In the genomic region with DNA sequence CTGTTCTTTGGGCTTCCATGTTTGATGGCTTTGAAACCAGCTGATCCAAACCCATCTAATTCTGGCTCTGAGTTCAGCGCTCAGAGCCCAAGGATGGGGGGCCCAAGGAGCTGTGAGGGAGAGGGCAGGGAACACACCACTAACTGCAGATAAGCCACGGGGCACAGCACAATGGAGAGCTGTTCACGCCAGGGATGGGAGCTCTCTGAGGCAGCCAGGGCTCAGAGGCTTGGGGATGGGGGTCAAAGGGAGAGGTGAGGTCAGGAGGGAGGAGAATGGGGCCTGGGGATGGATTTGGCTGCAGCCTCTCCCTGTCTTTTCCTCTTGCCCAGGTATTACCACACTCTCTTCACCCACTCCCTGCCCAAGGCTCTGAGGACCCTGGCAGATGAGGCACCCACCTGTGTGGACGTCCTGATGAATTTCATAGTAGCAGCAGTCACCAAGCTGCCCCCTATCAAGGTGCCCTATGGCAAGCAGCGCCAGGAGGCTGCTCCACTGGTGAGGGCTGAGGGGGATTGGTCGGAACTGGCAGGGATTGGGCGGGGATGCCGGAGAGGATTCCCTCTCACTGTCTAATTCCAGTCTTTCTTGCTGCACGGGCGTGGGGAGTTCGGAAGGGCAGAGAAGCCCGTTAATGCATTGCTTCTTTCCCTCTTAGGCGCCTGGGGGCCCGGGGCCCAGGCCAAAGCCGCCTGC, we compare ENCODE assay signal across 8 cellular contexts. TPM values are rescaled to one million over a fixed set of nuclear protein-coding genes. Genes with fewer than 3 reads are reported as not detected.
DNase-seq lines count a peak whose midpoint lies in the region; ATAC-seq and TF ChIP-seq lines count a peak whose summit lies in the region.

No MANE protein-coding gene starts in this region.

- no peak for TF ChIP-seq CTCF in heart right ventricle (IDR thresholded peaks at IDR 0.05)
- no peak for TF ChIP-seq CTCF in astrocyte of the cerebellum (IDR thresholded peaks at IDR 0.05; ENCODE audit: low read depth, low read length, missing control alignments)
- no peak for TF ChIP-seq CTCF in lung (IDR thresholded peaks at IDR 0.05; ENCODE audit: control extremely low read depth, extremely low read depth)
- no peak for TF ChIP-seq CTCF in vagina (IDR thresholded peaks at IDR 0.05)
- no peak for TF ChIP-seq CTCF in mucosa of descending colon (IDR thresholded peaks at IDR 0.05)

- in situ Hi-C loops in astrocyte of the cerebellum (cut with HindIII; ENCODE audit: low sequenced_read_pairs): no loop called here

- TF ChIP-seq POLR2A in vagina (IDR thresholded peaks at IDR 0.05): no peak

- H3K27me3 ChIP-seq in heart right ventricle (peaks cover 0 to 15% (median 0%) of the 10 kb centered on the region in 7 donors), lung (ENCODE audit: control insufficient read depth, insufficient read depth) (no peaks in the 10 kb centered on the region), vagina (no peaks in the 10 kb centered on the region)

- intact Hi-C loops in heart right ventricle (cut with DNase I): loop anchor here in 9 of 10 donors (1.0 to 10.0 kb wide), 8 partner anchors 48 to 200 kb away; partner anchors contain the start of gene CEP85 (in 1 of the 9)
- intact Hi-C loops in left cardiac atrium (cut with DNase I): loop anchor here (1.0 to 10.0 kb wide), 4 partner anchors 68 to 200 kb away; partner anchors contain the start of gene CEP85 (in 1 of the 2)
- intact Hi-C loops in vagina (cut with DNase I): loop anchor here (10.0 kb wide), 1 partner anchor 130 kb away; the partner anchor contains the start of genes C1orf232 and ZNF593
- intact Hi-C loops in mucosa of descending colon (cut with DNase I, micrococcal nuclease): loop anchor here in 1 of 2 donors (10.0 kb wide), 1 partner anchor 110 kb away; no protein-coding TSS in a partner anchor

- H3K4me1 ChIP-seq in heart right ventricle (peaks cover 7 to 38% (median 17%) of the 10 kb centered on the region in 9 donors), lung (ENCODE audit: control insufficient read depth in 2 of 2, insufficient read depth in 2 of 2, low read length in 2 of 2) (peaks cover 0 to 3% of the 10 kb centered on the region in 2 donors), vagina (peaks cover 13% of the 10 kb centered on the region), mucosa of descending colon (ENCODE audit: low read depth) (peaks cover 9% of the 10 kb centered on the region)

- DNase-seq in heart right ventricle (no peak), left cardiac atrium (no peak), astrocyte of the cerebellum (ENCODE audit: low read depth) (no peak), lung (ENCODE audit: low spot score) (no peak), vagina (ENCODE audit: extremely low spot score in 2 of 2) (no peak), OCI-M2 (lab: John Stamatoyannopoulos, UW; ENCODE audit: unreplicated experiment) (no peak), mucosa of descending colon (no peak)

- ATAC-seq in heart right ventricle (peak in 2 of 8 donors; percentile 3 to 24), left cardiac atrium (no peak), lung (ENCODE audit: insufficient read depth, low FRiP score) (no peak), GM19397 (IDR thresholded peaks at IDR 0.05; ENCODE audit: unreplicated experiment) (no peak), mucosa of descending colon (no peak)

- no peaks in the 10 kb centered on the region for H3K9me3 ChIP-seq in heart right ventricle
- H3K9me3 ChIP-seq in lung (ENCODE audit: control insufficient read depth in 2 of 2, insufficient read depth in 1 of 2, low read length in 1 of 2): no peaks in the 10 kb centered on the region
- no peaks in the 10 kb centered on the region for H3K9me3 ChIP-seq in vagina
- no peaks in the 10 kb centered on the region for H3K9me3 ChIP-seq in mucosa of descending colon

- 8 to 17% methylated on average over 15 of the region's 15 CpGs for WGBS in heart right ventricle, 2 donors
- WGBS in lung, 2 donors: 17 to 19% methylated on average over 15 of the region's 15 CpGs

- H3K4me3 ChIP-seq in heart right ventricle (peak overlapping the region; percentile 75 to 94 (median 84)), astrocyte of the cerebellum (ENCODE audit: low read depth, low read length) (peak overlapping the region; percentile 90), lung (peak overlapping the region; percentile 8), vagina (peak overlapping the region; percentile 75 to 79), mucosa of descending colon (no peak overlapping the region)

- H3K27ac ChIP-seq in heart right ventricle: peak overlapping the region; percentile 83 to 96 (median 92)
- peak overlapping the region in 1 of 2 donors; percentile 91 for H3K27ac ChIP-seq in lung (ENCODE audit: low read depth in 1 of 2, low read length in 1 of 2)
- peak overlapping the region; percentile 85 for H3K27ac ChIP-seq in vagina

- peaks cover 0 to 5% (median 0%) of the 10 kb centered on the region in 9 donors for H3K36me3 ChIP-seq in heart right ventricle
- no peaks in the 10 kb centered on the region for H3K36me3 ChIP-seq in lung (ENCODE audit: control insufficient read depth in 2 of 2, insufficient read depth in 2 of 2, low read length in 2 of 2)
- H3K36me3 ChIP-seq in vagina: no peaks in the 10 kb centered on the region
- no peaks in the 10 kb centered on the region for H3K36me3 ChIP-seq in mucosa of descending colon (ENCODE audit: low read depth)

RNA-seq across cellular contexts. Expression of gene SLC30A2, which starts 11.3 kb away (rescaled TPM):
- total RNA-seq in heart right ventricle (10 to 100 TPM in 3 of 10 donors, 1 to 10 TPM in 7; 2.6 to 14.4 (median 8.9) TPM), left cardiac atrium (1 to 10 TPM in 1 of 2 donors, under 1 TPM in 1; 0.32 to 1.0 TPM), lung (under 1 TPM; 0.40 to 0.51 TPM), vagina (not detected), mucosa of descending colon (under 1 TPM; 0.12 to 0.14 (median 0.13) TPM)
- polyA plus RNA-seq in heart right ventricle (1 to 10 TPM in 1 of 2 donors, under 1 TPM in 1; 0.97 to 3.6 TPM), lung (under 1 TPM; 0.02 to 0.08 TPM)

RNA-seq across cellular contexts. Expression of gene EXTL1, which starts 13.1 kb away (rescaled TPM):
- total RNA-seq in heart right ventricle (10 to 100 TPM in 5 of 10 donors, 1 to 10 TPM in 5; 1.1 to 17.0 (median 9.1) TPM), left cardiac atrium (1 to 10 TPM; 1.3 to 3.2 TPM), lung (under 1 TPM; 0.43 to 0.63 TPM), vagina (0.74 TPM), mucosa of descending colon (1 to 10 TPM in 1 of 3 donors, under 1 TPM in 1, not detected in 1; 0.14 to 1.7 TPM)
- polyA plus RNA-seq in heart right ventricle (1 to 10 TPM in 1 of 2 donors, under 1 TPM in 1; 0.91 to 5.3 TPM), lung (under 1 TPM; 0.08 to 0.18 TPM)

RNA-seq across cellular contexts. Expression of gene TRIM63, which starts 32.8 kb away (rescaled TPM):
- total RNA-seq in heart right ventricle (100 to 1,000 TPM; 191 to 415 (median 222) TPM), left cardiac atrium (100 to 1,000 TPM; 101 to 219 TPM), lung (under 1 TPM; 0.25 to 0.31 TPM), vagina (not detected), mucosa of descending colon (under 1 TPM in 2 of 3 donors, not detected in 1; 0.22 TPM)
- polyA plus RNA-seq in heart right ventricle (100 to 1,000 TPM; 194 to 305 TPM), lung (under 1 TPM; 0.12 to 0.14 TPM)

RNA-seq across cellular contexts. Expression of gene PAFAH2, which starts 36.8 kb away (rescaled TPM):
- total RNA-seq in heart right ventricle (10 to 100 TPM in 6 of 10 donors, 1 to 10 TPM in 4; 7.5 to 19.3 (median 12.4) TPM), left cardiac atrium (1 to 10 TPM; 5.5 to 6.8 TPM), lung (10 to 100 TPM; 10.6 to 15.2 TPM), vagina (7.1 TPM), mucosa of descending colon (10 to 100 TPM; 25.8 to 51.8 (median 38.0) TPM)
- polyA plus RNA-seq in heart right ventricle (1 to 10 TPM; 3.4 to 7.1 TPM), lung (1 to 10 TPM; 6.5 to 7.6 TPM)

Comparison
In these comparisons a context has a peak if more than half of its experiments do, and no peak if none do; other contexts are left out.
1. RNA of gene TRIM63, which starts 32.8 kb away (total RNA-seq): 191 to 415 TPM in heart right ventricle and 101 to 219 TPM in left cardiac atrium; 0.25 to 0.31 TPM in lung, 0.22 TPM in mucosa of descending colon and not detected in vagina (single experiment); every median in the first group is over 10 times any median in the second.